Comparison of ENCODE assay signal across 8 cellular contexts in genomic region chr11:73308003-73308962, GRCh38. TPM values are rescaled to one million over a fixed set of nuclear protein-coding genes. Genes with fewer than 3 reads are reported as not detected.
DNase-seq lines count a peak whose midpoint lies in the region; ATAC-seq and TF ChIP-seq lines count a peak whose summit lies in the region.

ARHGEF17 (plus strand) TSS chr11:73308276; CDS start chr11:73308639, 363 bp downstream.

- intact Hi-C loops in dorsolateral prefrontal cortex (cut with DNase I) = loop anchor here in 1 of 2 donors (5.0 kb wide), 1 partner anchor 84 kb away; no protein-coding TSS in a partner anchor

- peak; percentile 78 for DNase-seq in NCI-H2107 treated with DMSO at 0.1 percent for 48 hours (lab: John Stamatoyannopoulos, UW; ENCODE audit: unreplicated experiment)
- no peak for DNase-seq in NCI-H2107 (lab: John Stamatoyannopoulos, UW)
- peak; percentile 79 for DNase-seq in NCI-H146 (lab: John Stamatoyannopoulos, UW)
- DNase-seq in dorsolateral prefrontal cortex = peak in 1 of 10 donors; percentile 54
- peak; percentile 63 for DNase-seq in left lobe of liver (ENCODE audit: low spot score)
- DNase-seq in stimulated activated CD4-positive, alpha-beta T cell treated with anti-CD3 and anti-CD28 coated beads, Interleukin-2, amount 100 ng/mL, for 24 hours = peak; percentile 42 to 44

- H3K4me3 ChIP-seq in WI38 (ENCODE audit: low read depth, low read length) (peak within 1 kb of the TSS; percentile 84), dorsolateral prefrontal cortex (peak within 1 kb of the TSS; percentile 46 to 81 (median 67))

- peaks cover 0 to 9% (median 0%) of the 10 kb centered on the region in 45 donors for H3K27me3 ChIP-seq in dorsolateral prefrontal cortex

- TF ChIP-seq CTCF in WI38 (IDR thresholded peaks at IDR 0.05; ENCODE audit: low read depth, low read length) (no peak), dorsolateral prefrontal cortex (IDR thresholded peaks at IDR 0.05 in 54 of 56, conservative IDR thresholded peaks at IDR 0.05 in 2 of 56; ENCODE audit: low read depth in 1 of 56, partially characterized antibody in 56 of 56) (peak in 2 of 56 donors; percentile 7 to 13)

- peak; percentile 13 for ATAC-seq in HG02763 (IDR thresholded peaks at IDR 0.05; ENCODE audit: unreplicated experiment)
- peak; percentile 41 for ATAC-seq in left lobe of liver

- H3K27ac ChIP-seq in dorsolateral prefrontal cortex = peak within 1 kb of the TSS; percentile 2 to 93 (median 79)

RNA-seq across cellular contexts. Expression of gene ARHGEF17, which starts in this region (rescaled TPM):
- total RNA-seq in dorsolateral prefrontal cortex (100 to 1,000 TPM in 102 of 120 experiments, 10 to 100 TPM in 18; 74.0 to 177 (median 117) TPM), left lobe of liver (6.8 TPM)
